Comparison of ENCODE assay signal across 8 cellular contexts in the genomic region with DNA sequence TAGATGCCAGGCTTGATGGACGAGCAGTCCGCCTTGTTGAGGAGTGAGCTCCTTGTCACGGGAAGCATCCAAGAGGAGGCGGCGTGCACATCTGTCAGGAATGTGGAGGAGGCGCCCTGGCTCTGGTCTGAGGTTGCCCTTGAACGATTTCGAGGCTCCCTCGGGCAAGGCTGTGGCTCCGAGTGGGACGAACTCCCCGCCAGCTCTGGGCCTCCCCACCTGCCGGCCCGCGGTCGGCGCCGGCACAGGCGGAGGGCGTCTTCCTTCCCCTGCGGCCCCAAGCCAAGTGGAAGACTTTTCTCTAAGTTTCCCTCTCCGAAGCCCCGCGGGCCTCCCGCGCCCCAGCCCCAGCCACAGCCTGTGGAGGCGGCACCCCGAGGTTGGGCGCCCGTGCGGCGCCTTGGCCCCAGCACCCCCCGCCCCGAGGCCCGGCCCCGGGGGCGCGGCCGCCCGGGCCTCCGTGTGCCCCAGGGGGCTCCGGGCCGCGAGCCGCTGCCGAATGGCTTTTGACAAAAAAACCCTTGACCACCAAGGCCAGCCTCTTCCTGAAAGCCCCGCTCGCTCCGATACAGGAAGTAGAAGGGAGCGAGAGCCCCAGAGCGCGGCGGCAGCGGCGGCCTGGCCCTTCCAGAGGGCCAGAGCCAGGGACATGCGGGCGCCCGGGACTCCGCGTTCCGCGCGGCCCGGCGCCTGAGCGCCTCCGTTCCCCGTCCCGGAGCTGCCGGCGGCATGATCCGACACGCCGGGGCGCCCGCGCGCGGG. TPM values are rescaled to one million over a fixed set of nuclear protein-coding genes. Genes with fewer than 3 reads are reported as not detected.
DNase-seq lines count a peak whose midpoint lies in the region; ATAC-seq and TF ChIP-seq lines count a peak whose summit lies in the region.

A gene with protein sequence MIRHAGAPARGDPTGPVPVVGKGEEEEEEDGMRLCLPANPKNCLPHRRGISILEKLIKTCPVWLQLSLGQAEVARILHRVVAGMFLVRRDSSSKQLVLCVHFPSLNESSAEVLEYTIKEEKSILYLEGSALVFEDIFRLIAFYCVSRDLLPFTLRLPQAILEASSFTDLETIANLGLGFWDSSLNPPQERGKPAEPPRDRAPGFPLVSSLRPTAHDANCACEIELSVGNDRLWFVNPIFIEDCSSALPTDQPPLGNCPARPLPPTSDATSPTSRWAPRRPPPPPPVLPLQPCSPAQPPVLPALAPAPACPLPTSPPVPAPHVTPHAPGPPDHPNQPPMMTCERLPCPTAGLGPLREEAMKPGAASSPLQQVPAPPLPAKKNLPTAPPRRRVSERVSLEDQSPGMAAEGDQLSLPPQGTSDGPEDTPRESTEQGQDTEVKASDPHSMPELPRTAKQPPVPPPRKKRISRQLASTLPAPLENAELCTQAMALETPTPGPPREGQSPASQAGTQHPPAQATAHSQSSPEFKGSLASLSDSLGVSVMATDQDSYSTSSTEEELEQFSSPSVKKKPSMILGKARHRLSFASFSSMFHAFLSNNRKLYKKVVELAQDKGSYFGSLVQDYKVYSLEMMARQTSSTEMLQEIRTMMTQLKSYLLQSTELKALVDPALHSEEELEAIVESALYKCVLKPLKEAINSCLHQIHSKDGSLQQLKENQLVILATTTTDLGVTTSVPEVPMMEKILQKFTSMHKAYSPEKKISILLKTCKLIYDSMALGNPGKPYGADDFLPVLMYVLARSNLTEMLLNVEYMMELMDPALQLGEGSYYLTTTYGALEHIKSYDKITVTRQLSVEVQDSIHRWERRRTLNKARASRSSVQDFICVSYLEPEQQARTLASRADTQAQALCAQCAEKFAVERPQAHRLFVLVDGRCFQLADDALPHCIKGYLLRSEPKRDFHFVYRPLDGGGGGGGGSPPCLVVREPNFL (plus strand): TSS at position 578 of the 762 bp plus-strand sequence. CDS start 152 bp downstream, at position 730.

- H3K9me3 Mint-ChIP-seq in activated T-cell treated with anti-CD3 and anti-CD28 coated beads, Interleukin-2, amount 50 U/mL, for 4 hours, result no peaks in the 10 kb centered on the region
- H3K9me3 Mint-ChIP-seq in naive thymus-derived CD8-positive, alpha-beta T cell, result no peaks in the 10 kb centered on the region

- peaks cover 15% of the 10 kb centered on the region for H3F3A ChIP-seq in GM23248 (ENCODE audit: insufficient read depth)

- H3K27me3 ChIP-seq in GM23248 (replicated peaks; ENCODE audit: insufficient read depth) (no peaks in the 10 kb centered on the region), MG63 (no peaks in the 10 kb centered on the region)

- peak within 1 kb of the TSS; percentile 95 for H3K27ac ChIP-seq in GM23248

- peak within 1 kb of the TSS; percentile 91 for H3K9ac ChIP-seq in GM23248

- H4K20me1 ChIP-seq in GM23248 (ENCODE audit: insufficient read depth), result no peaks in the 10 kb centered on the region

- POLR2A ChIA-PET in naive thymus-derived CD8-positive, alpha-beta T cell (lab: Charles Lee), result interaction anchor here (0.7 to 4.5 kb wide), 14 partner anchors 11 to 392 kb away, joined by 3 to 29 read pairs (median 4); a partner anchor contains a TSS

- peak; percentile 76 for DNase-seq in GM03348 (ENCODE audit: low spot score)
- peak; percentile 84 for DNase-seq in GM23248
- peak; percentile 46 for DNase-seq in MG63
- peak; percentile 36 for DNase-seq in activated T-cell treated with anti-CD3 and anti-CD28 coated beads, Interleukin-2, amount 50 U/mL, for 4 hours
- peak; percentile 54 for DNase-seq in fibroblast of mammary gland (ENCODE audit: low read depth)
- DNase-seq in naive thymus-derived CD8-positive, alpha-beta T cell, result peak in 9 of 10 donors; percentile 18 to 68 (median 43)
- peak; percentile 65 for DNase-seq in ureter (ENCODE audit: low spot score)

- peaks cover 18% of the 10 kb centered on the region for H3K4me1 ChIP-seq in GM23248 (ENCODE audit: insufficient read depth)

- H3K36me3 Mint-ChIP-seq in activated T-cell treated with anti-CD3 and anti-CD28 coated beads, Interleukin-2, amount 50 U/mL, for 4 hours (ENCODE audit: insufficient read depth), result no peaks in the 10 kb centered on the region
- no peaks in the 10 kb centered on the region for H3K36me3 Mint-ChIP-seq in naive thymus-derived CD8-positive, alpha-beta T cell

- in situ Hi-C loops in GM23248 (cut with MboI), result no loop called here

- H3K9me3 ChIP-seq in GM23248 (ENCODE audit: low read depth) (no peaks in the 10 kb centered on the region), MG63 (no peaks in the 10 kb centered on the region)

- H3K4me3 ChIP-seq in GM23248, result peak within 1 kb of the TSS; percentile 84
- H3K4me3 ChIP-seq in MG63, result peak within 1 kb of the TSS; percentile 65
- H3K4me3 ChIP-seq in fibroblast of mammary gland (ENCODE audit: control insufficient read depth, low read depth, low read length), result peak within 1 kb of the TSS; percentile 71

- peak within 1 kb of the TSS; percentile 81 for H3K4me3 Mint-ChIP-seq in activated T-cell treated with anti-CD3 and anti-CD28 coated beads, Interleukin-2, amount 50 U/mL, for 4 hours
- peak within 1 kb of the TSS; percentile 59 to 88 (median 80) for H3K4me3 Mint-ChIP-seq in naive thymus-derived CD8-positive, alpha-beta T cell

- peaks cover 5% of the 10 kb centered on the region for H3K27me3 Mint-ChIP-seq in activated T-cell treated with anti-CD3 and anti-CD28 coated beads, Interleukin-2, amount 50 U/mL, for 4 hours (ENCODE audit: low read depth)
- H3K27me3 Mint-ChIP-seq in naive thymus-derived CD8-positive, alpha-beta T cell, result no peaks in the 10 kb centered on the region

- H3K27ac Mint-ChIP-seq in naive thymus-derived CD8-positive, alpha-beta T cell, result peak within 1 kb of the TSS; percentile 66 to 92 (median 84)

- H3K79me2 ChIP-seq in GM23248 (ENCODE audit: insufficient read depth), result peaks cover 45% of the 10 kb centered on the region

- H2AFZ ChIP-seq in GM23248, result peak within 1 kb of the TSS; percentile 69

- H3K4me2 ChIP-seq in GM23248 (ENCODE audit: unreplicated experiment), result peak within 1 kb of the TSS; percentile 90

- no peak for TF ChIP-seq CTCF in fibroblast of mammary gland (conservative IDR thresholded peaks at IDR 0.05; ENCODE audit: control insufficient read depth, insufficient read depth, low read depth, low read length)

- no peaks in the 10 kb centered on the region for H3K36me3 ChIP-seq in GM23248 (ENCODE audit: low read depth)
- H3K36me3 ChIP-seq in MG63, result no peaks in the 10 kb centered on the region

- peaks cover 28% of the 10 kb centered on the region for H3K4me1 Mint-ChIP-seq in activated T-cell treated with anti-CD3 and anti-CD28 coated beads, Interleukin-2, amount 50 U/mL, for 4 hours (ENCODE audit: low read depth)
- peaks cover 29 to 55% (median 54%) of the 10 kb centered on the region in 4 donors for H3K4me1 Mint-ChIP-seq in naive thymus-derived CD8-positive, alpha-beta T cell

- 9 to 11% methylated on average over 42 to 61 of the region's 79 CpGs for WGBS in GM23248 (ENCODE audit: low coverage in 1 of 2, low lambda C conversion rate in 2 of 2, missing lambda C conversion rate in 2 of 2), 2 experiments

- no peaks in the 10 kb centered on the region for H3K9me2 ChIP-seq in GM23248 (ENCODE audit: insufficient read depth)

- peak; percentile 60 to 63 for ATAC-seq in activated T-cell treated with anti-CD3 and anti-CD28 coated beads, Interleukin-2, amount 50 U/mL, for 4 hours
- ATAC-seq in naive thymus-derived CD8-positive, alpha-beta T cell, result peak; percentile 52 to 62
- ATAC-seq in HG03469 (IDR thresholded peaks at IDR 0.05; ENCODE audit: unreplicated experiment), result no peak

RNA-seq across cellular contexts. Expression of the gene that starts here (rescaled TPM):
- 1.8 and 3.8 TPM in 2 replicates for total RNA-seq in GM23248 (2014; rRNA removed; shearing (Covaris generic))
- polyA plus RNA-seq in GM23248 (2016; fragmentation: Nextera tagmentation; extraction: Ambion mirVana), result 7.0 and 7.7 TPM in 2 replicates
- total RNA-seq in MG63 (2014; rRNA removed; shearing (Covaris generic); ENCODE audit: low replicate concordance), result 1.4 and 2.2 TPM in 2 replicates
- total RNA-seq in activated T-cell treated with anti-CD3 and anti-CD28 coated beads, Interleukin-2, amount 50 U/mL, for 4 hours, result 10 to 100 TPM; 14.2 to 24.3 (median 18.5) TPM
- total RNA-seq in naive thymus-derived CD8-positive, alpha-beta T cell, result 100 to 1,000 TPM; 137 to 146 TPM
- polyA plus RNA-seq in naive thymus-derived CD8-positive, alpha-beta T cell, result 10 to 100 TPM; 16.8 to 45.8 (median 30.0) TPM
- 27.3 TPM for total RNA-seq in ureter
